ENCODE assay signal across 8 cellular contexts in the genomic region with DNA sequence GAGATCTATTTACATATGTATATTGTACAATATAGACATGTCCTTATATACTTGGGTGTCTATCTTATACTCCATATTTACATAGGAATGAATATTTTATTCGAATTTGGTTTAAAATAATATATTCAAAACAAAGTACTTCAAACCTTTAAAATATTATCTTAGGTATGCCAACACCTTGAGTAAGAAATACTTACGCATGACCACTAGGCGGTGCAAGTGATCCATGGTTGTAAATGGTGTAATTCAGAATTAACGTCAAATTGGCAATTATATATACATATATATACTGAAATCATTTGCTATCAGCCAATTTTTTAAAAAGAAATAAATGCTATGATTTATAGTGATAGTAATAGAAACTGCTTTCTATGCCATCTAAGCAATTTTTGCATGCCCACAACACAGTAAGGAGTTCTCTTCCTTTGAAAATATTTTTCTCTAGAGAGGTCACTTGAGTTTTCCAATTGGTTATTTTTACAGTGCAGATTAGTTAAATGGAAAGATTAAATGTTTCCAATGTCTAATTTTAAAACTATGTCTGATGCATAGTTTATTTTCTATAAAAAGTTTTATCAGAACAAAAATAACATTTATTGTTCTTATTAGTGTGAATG. TPM values are rescaled to one million over a fixed set of nuclear protein-coding genes. Genes with fewer than 3 reads are reported as not detected.
DNase-seq lines count a peak whose midpoint lies in the region; ATAC-seq and TF ChIP-seq lines count a peak whose summit lies in the region.

No MANE protein-coding gene starts in this region.

- intact Hi-C loops in breast epithelium (cut with DNase I; ENCODE audit: low total_unique reads), result no loop called here

- ATAC-seq in memory B cell (ENCODE audit: low read depth), result peak; percentile 46
- ATAC-seq in stimulated activated naive CD8-positive, alpha-beta T cell treated with anti-CD3 and anti-CD28 coated beads, Interleukin-15, Interleukin-2, amounts not matched to agents 100 U/mL and 50 U/mL, for 24 hours, result no peak
- no peak for ATAC-seq in stimulated activated memory B cell treated with anti-CD40 and anti-IgM and Interleukin-4, amounts not matched to agents 10 μg/mL and 1 μg/mL and 100 μg/mL, for 72 hours

- H3K9me3 ChIP-seq in breast epithelium, result no peaks in the 10 kb centered on the region

- DNase-seq in ACHN (peak; percentile 59), GM13976 (ENCODE audit: low spot score) (no peak), LNCaP clone FGC (ENCODE audit: low read depth) (no peak), SW480 (ENCODE audit: low spot score) (peak; percentile 18), breast epithelium (ENCODE audit: low spot score in 2 of 2) (no peak), memory B cell (ENCODE audit: low spot score in 2 of 2) (peak; percentile 35 to 39)
- peak; percentile 73 for DNase-seq in stimulated activated naive CD8-positive, alpha-beta T cell treated with anti-CD3 and anti-CD28 coated beads, Interleukin-15, Interleukin-2, amounts not matched to agents 100 U/mL and 50 U/mL, for 24 hours

- no peaks in the 10 kb centered on the region for H3K4me1 ChIP-seq in breast epithelium

- no peaks in the 10 kb centered on the region for H3K36me3 Mint-ChIP-seq in memory B cell
- H3K36me3 Mint-ChIP-seq in stimulated activated memory B cell treated with anti-CD40 and anti-IgM and Interleukin-4, amounts not matched to agents 10 μg/mL and 1 μg/mL and 100 μg/mL, for 72 hours, result no peaks in the 10 kb centered on the region

- H3K27ac Mint-ChIP-seq in memory B cell, result no peak overlapping the region
- no peak overlapping the region for H3K27ac Mint-ChIP-seq in stimulated activated memory B cell treated with anti-CD40 and anti-IgM and Interleukin-4, amounts not matched to agents 10 μg/mL and 1 μg/mL and 100 μg/mL, for 72 hours

- H3K4me3 ChIP-seq in LNCaP clone FGC (ENCODE audit: low read depth, low read length), result no peak overlapping the region
- no peak overlapping the region for H3K4me3 ChIP-seq in breast epithelium

- H3K27me3 ChIP-seq in breast epithelium, result no peaks in the 10 kb centered on the region

- no peak overlapping the region for H3K4me3 Mint-ChIP-seq in memory B cell
- H3K4me3 Mint-ChIP-seq in stimulated activated memory B cell treated with anti-CD40 and anti-IgM and Interleukin-4, amounts not matched to agents 10 μg/mL and 1 μg/mL and 100 μg/mL, for 72 hours, result no peak overlapping the region

- peaks cover 2% of the 10 kb centered on the region for H3K27me3 Mint-ChIP-seq in memory B cell
- H3K27me3 Mint-ChIP-seq in stimulated activated memory B cell treated with anti-CD40 and anti-IgM and Interleukin-4, amounts not matched to agents 10 μg/mL and 1 μg/mL and 100 μg/mL, for 72 hours, result peaks cover 7% of the 10 kb centered on the region

- H3K4me1 Mint-ChIP-seq in memory B cell, result peaks cover 2% of the 10 kb centered on the region
- H3K4me1 Mint-ChIP-seq in stimulated activated memory B cell treated with anti-CD40 and anti-IgM and Interleukin-4, amounts not matched to agents 10 μg/mL and 1 μg/mL and 100 μg/mL, for 72 hours, result peaks cover 9% of the 10 kb centered on the region

- no peaks in the 10 kb centered on the region for H3K9me3 Mint-ChIP-seq in memory B cell
- no peaks in the 10 kb centered on the region for H3K9me3 Mint-ChIP-seq in stimulated activated memory B cell treated with anti-CD40 and anti-IgM and Interleukin-4, amounts not matched to agents 10 μg/mL and 1 μg/mL and 100 μg/mL, for 72 hours

- TF ChIP-seq POLR2A in breast epithelium (IDR thresholded peaks at IDR 0.05), result no peak

- no peaks in the 10 kb centered on the region for H3K36me3 ChIP-seq in breast epithelium

- in situ Hi-C loops in ACHN (cut with HindIII; ENCODE audit: low pct_ligation_motif_present, low pct_unique_long_range_greater_than_20kb, low sequenced_read_pairs) (no loop called here), GM13976 (cut with MboI; ENCODE audit: low sequenced_read_pairs, unreplicated experiment) (loop anchor here (10.0 kb wide), 1 partner anchor 562 kb away; no protein-coding TSS in a partner anchor)

- TF ChIP-seq CTCF in GM13976 (IDR thresholded peaks at IDR 0.05; ENCODE audit: borderline replicate concordance, control extremely low read depth, extremely low read depth, insufficient read depth, missing control alignments) (peak; percentile 11), LNCaP clone FGC (IDR thresholded peaks at IDR 0.05; ENCODE audit: control insufficient read depth, extremely low read depth, insufficient read depth) (peak; percentile 64), breast epithelium (IDR thresholded peaks at IDR 0.05) (peak; percentile 76 to 78 (median 77))

- no peak overlapping the region for H3K27ac ChIP-seq in breast epithelium

RNA-seq across cellular contexts. Expression of a gene that starts 37.5 kb away (rescaled TPM):
- 10 to 100 TPM; 25.3 to 42.0 (median 41.7) TPM for total RNA-seq in breast epithelium

Comparison
In these comparisons a context has a peak if more than half of its experiments do, and no peak if none do; other contexts are left out.
1. DNase-seq: peak in ACHN (single experiment), SW480 (single experiment), memory B cell (2 of 2) and stimulated activated naive CD8-positive, alpha-beta T cell treated with anti-CD3 and anti-CD28 coated beads, Interleukin-15, Interleukin-2, amounts not matched to agents 100 U/mL and 50 U/mL, for 24 hours (single experiment); none in GM13976 (single experiment), LNCaP clone FGC (single experiment) and breast epithelium (0 of 2).
2. CTCF ChIP-seq: peak in every context shown above with its lines; median percentile 77 in breast epithelium; 64 in LNCaP clone FGC; 11 in GM13976.